14 cellular contexts compared by ENCODE assay signal in the genomic region with DNA sequence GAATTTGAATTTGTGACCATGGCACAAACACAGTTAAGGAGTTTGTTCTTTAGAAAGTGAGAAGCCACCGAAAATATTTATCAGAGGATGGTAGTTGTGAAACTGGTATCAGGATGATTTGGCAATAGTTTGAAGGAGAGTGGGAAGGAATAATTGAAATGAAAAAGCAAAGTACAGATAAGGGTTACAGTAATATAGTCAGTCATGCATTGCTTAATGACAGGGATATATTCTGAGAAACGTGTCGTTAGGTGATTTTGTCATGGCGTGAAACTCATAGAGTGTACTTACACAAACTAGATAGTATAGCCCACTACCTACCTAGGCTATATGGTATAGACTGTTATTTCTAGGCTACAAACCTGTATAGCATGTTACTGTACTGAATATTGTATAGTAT.
DNase-seq lines count a peak whose midpoint lies in the region; ATAC-seq and TF ChIP-seq lines count a peak whose summit lies in the region.
"Had no signal": no experiment of that assay in that cellular context is flagged by ENCODE, and none has a peak within 500 bp of the region (broad histone marks: within the 10 kb centered on the region; RNA-seq: fewer than 3 reads in every experiment).

No MANE protein-coding gene starts in this region.

- H3K14ac ChIP-seq in IMR-90 (replicated peaks; ENCODE audit: low read depth, low read length): no peak overlapping the region

- no peaks in the 10 kb centered on the region for H3K9me3 Mint-ChIP-seq in activated CD8-positive, alpha-beta memory T cell treated with anti-CD3 and anti-CD28 coated beads, Interleukin-2, amount 10 ng/mL, durations not matched to agents 7 days and 5 days (ENCODE audit: low read depth)
- no peaks in the 10 kb centered on the region for H3K9me3 Mint-ChIP-seq in activated naive CD8-positive, alpha-beta T cell treated with anti-CD3 and anti-CD28 coated beads, Interleukin-2, amount 50 U/mL, for 24 hours

- no peak overlapping the region for H4K91ac ChIP-seq in IMR-90 (ENCODE audit: insufficient read depth, low read depth, low read length)

- H2BK120ac ChIP-seq in IMR-90 (ENCODE audit: low read depth, low read length): no peak overlapping the region

- CTCF ChIA-PET in activated CD8-positive, alpha-beta memory T cell treated with anti-CD3 and anti-CD28 coated beads, Interleukin-2, amount 10 ng/mL, durations not matched to agents 7 days and 5 days (lab: Charles Lee): no interaction called here
- CTCF ChIA-PET in IMR-90 (lab: Yijun Ruan, JAX): no interaction called here

- no peak overlapping the region for H3K18ac ChIP-seq in IMR-90 (ENCODE audit: low read depth, low read length)

- peaks cover 0 to 19% of the 10 kb centered on the region in 2 experiments; a peak in 3 of 4 replicates for H3K79me1 ChIP-seq in IMR-90 (ENCODE audit: low read depth in 1 of 2, low read length in 2 of 2)

- no peak for DNase-seq in activated CD8-positive, alpha-beta memory T cell treated with anti-CD3 and anti-CD28 coated beads, Interleukin-2, amount 10 ng/mL, durations not matched to agents 7 days and 5 days
- no peak for DNase-seq in activated CD8-positive, alpha-beta memory T cell treated with anti-CD3 and anti-CD28 coated beads for 24 hours
- no peak for DNase-seq in IMR-90
- no peak for DNase-seq in activated naive CD8-positive, alpha-beta T cell treated with anti-CD3 and anti-CD28 coated beads, Interleukin-2, amount 50 U/mL, for 24 hours
- DNase-seq in SIG-M5 treated with dmso at 0.1 percent for 504 hours (lab: John Stamatoyannopoulos, UW; ENCODE audit: unreplicated experiment): no peak
- no peak for DNase-seq in BE2C
- DNase-seq: DND-41, GF-D8, GOT3, KG1, NCI-H1105, NCI-H187 had no signal

- no peaks in the 10 kb centered on the region for H3K27me3 Mint-ChIP-seq in activated CD8-positive, alpha-beta memory T cell treated with anti-CD3 and anti-CD28 coated beads, Interleukin-2, amount 10 ng/mL, durations not matched to agents 7 days and 5 days
- H3K27me3 Mint-ChIP-seq in activated naive CD8-positive, alpha-beta T cell treated with anti-CD3 and anti-CD28 coated beads, Interleukin-2, amount 50 U/mL, for 24 hours: no peaks in the 10 kb centered on the region

- no peak overlapping the region for H2AK9ac ChIP-seq in IMR-90 (replicated peaks; ENCODE audit: low read depth, low read length, poor library complexity)

- peaks cover 3% of the 10 kb centered on the region; the same call in 1 of the 2 replicates for H3K9me1 ChIP-seq in IMR-90 (ENCODE audit: insufficient read depth, low read length)

- no peak for TF ChIP-seq CTCF in IMR-90 (conservative IDR thresholded peaks at IDR 0.05; ENCODE audit: low read depth, low read length)
- TF ChIP-seq CTCF in neutrophil (IDR thresholded peaks at IDR 0.05): no peak
- no peak for TF ChIP-seq CTCF in BE2C (IDR thresholded peaks at IDR 0.05; ENCODE audit: low read depth, low read length)

- no peak overlapping the region for H3K4ac ChIP-seq in IMR-90 (ENCODE audit: low read depth, low read length)

- H3K9me3 ChIP-seq in IMR-90 (ENCODE audit: control insufficient read depth, insufficient read depth, low read length) (no peaks in the 10 kb centered on the region), neutrophil (no peaks in the 10 kb centered on the region), BE2C (no peaks in the 10 kb centered on the region)

- H2AK5ac ChIP-seq in IMR-90 (ENCODE audit: low read depth, low read length): no peak overlapping the region

- H4K8ac ChIP-seq in IMR-90 (ENCODE audit: low read depth in 2 of 2, low read length in 2 of 2): no peak overlapping the region

- in situ Hi-C loops in IMR-90 (cut with MboI; ENCODE audit: low sequenced_read_pairs): no loop called here

- 80% methylated on average over 1 of the region's 4 CpGs; no CpG with 5 or more reads in 1 of the 2 experiments for WGBS in IMR-90 (ENCODE audit: extremely low coverage in 2 of 2, insufficient read length in 1 of 2), 2 experiments

- no TSS peak for BruUV-seq in IMR-90 (replicated peaks; lab: Mats Ljungman, UMichigan)

- TF ChIP-seq POLR2A in IMR-90 (IDR thresholded peaks at IDR 0.05; ENCODE audit: low read depth, low read length): no peak

- no peak overlapping the region for H3K23ac ChIP-seq in IMR-90 (ENCODE audit: low read depth, low read length)

- H2BK20ac ChIP-seq in IMR-90 (ENCODE audit: low read depth, low read length): no peak overlapping the region

- no peak overlapping the region for H2BK5ac ChIP-seq in IMR-90 (ENCODE audit: low read depth, low read length, poor library complexity, severe bottlenecking)

- no peaks in the 10 kb centered on the region; the same call in none of the 2 replicates for H4K20me1 ChIP-seq in IMR-90 (ENCODE audit: insufficient read depth, low read length)

- intact Hi-C loops in IMR-90 (cut with micrococcal nuclease): no loop called here

- no peaks in the 10 kb centered on the region for H3K27me3 ChIP-seq in IMR-90 (ENCODE audit: control insufficient read depth, insufficient read depth, low read length)
- no peaks in the 10 kb centered on the region for H3K27me3 ChIP-seq in neutrophil
- no peaks in the 10 kb centered on the region for H3K27me3 ChIP-seq in BE2C

- peaks cover 66% of the 10 kb centered on the region for H3K36me3 Mint-ChIP-seq in activated CD8-positive, alpha-beta memory T cell treated with anti-CD3 and anti-CD28 coated beads, Interleukin-2, amount 10 ng/mL, durations not matched to agents 7 days and 5 days
- peaks cover 70% of the 10 kb centered on the region for H3K36me3 Mint-ChIP-seq in activated naive CD8-positive, alpha-beta T cell treated with anti-CD3 and anti-CD28 coated beads, Interleukin-2, amount 50 U/mL, for 24 hours (ENCODE audit: low read depth)

- peak overlapping the region; percentile 35 for H3K27ac Mint-ChIP-seq in activated CD8-positive, alpha-beta memory T cell treated with anti-CD3 and anti-CD28 coated beads, Interleukin-2, amount 10 ng/mL, durations not matched to agents 7 days and 5 days
- peak overlapping the region; percentile 40 for H3K27ac Mint-ChIP-seq in activated naive CD8-positive, alpha-beta T cell treated with anti-CD3 and anti-CD28 coated beads, Interleukin-2, amount 50 U/mL, for 24 hours

- H3K4me3 Mint-ChIP-seq in activated CD8-positive, alpha-beta memory T cell treated with anti-CD3 and anti-CD28 coated beads, Interleukin-2, amount 10 ng/mL, durations not matched to agents 7 days and 5 days: no peak overlapping the region
- no peak overlapping the region for H3K4me3 Mint-ChIP-seq in activated naive CD8-positive, alpha-beta T cell treated with anti-CD3 and anti-CD28 coated beads, Interleukin-2, amount 50 U/mL, for 24 hours

- H3K4me1 ChIP-seq in IMR-90 (ENCODE audit: control insufficient read depth, insufficient read depth, low read length): peaks cover 5% of the 10 kb centered on the region
- H3K4me1 ChIP-seq in neutrophil (ENCODE audit: control insufficient read depth in 1 of 2, insufficient read depth in 1 of 2, low read depth in 1 of 2, low read length in 1 of 2): peaks cover 8 to 19% of the 10 kb centered on the region in 2 experiments
- no peaks in the 10 kb centered on the region for H3K4me1 ChIP-seq in BE2C

- peaks cover 22% of the 10 kb centered on the region for H3K36me3 ChIP-seq in IMR-90 (ENCODE audit: control insufficient read depth, insufficient read depth, low read length)
- H3K36me3 ChIP-seq in neutrophil: peaks cover 89% of the 10 kb centered on the region
- peaks cover 43% of the 10 kb centered on the region for H3K36me3 ChIP-seq in BE2C

- no peak for TF ChIP-seq RAD21 in IMR-90 (IDR thresholded peaks at IDR 0.05; ENCODE audit: low read length)

- no peak overlapping the region for H3K56ac ChIP-seq in IMR-90 (ENCODE audit: extremely low read depth, insufficient read depth, low read length)

- no peak overlapping the region for H2BK15ac ChIP-seq in IMR-90 (ENCODE audit: low read depth, low read length)

- no peak overlapping the region for H4K5ac ChIP-seq in IMR-90 (ENCODE audit: low read depth, low read length)

- H2AFZ ChIP-seq in IMR-90 (replicated peaks; ENCODE audit: low read length, poor library complexity): no peak overlapping the region

- H3K9ac ChIP-seq in IMR-90 (ENCODE audit: low read depth, low read length): no peak overlapping the region

- no peak overlapping the region for H3K4me2 ChIP-seq in IMR-90 (ENCODE audit: low read depth, low read length)

- H3K27ac ChIP-seq in IMR-90 (ENCODE audit: insufficient read depth, low read length): no peak overlapping the region
- peak overlapping the region; percentile 21 for H3K27ac ChIP-seq in neutrophil

- POLR2A ChIA-PET in IMR-90 (lab: Charles Lee; ENCODE audit: unreplicated experiment): no interaction called here

- H3K4me1 Mint-ChIP-seq in activated CD8-positive, alpha-beta memory T cell treated with anti-CD3 and anti-CD28 coated beads, Interleukin-2, amount 10 ng/mL, durations not matched to agents 7 days and 5 days: peaks cover 16% of the 10 kb centered on the region
- H3K4me1 Mint-ChIP-seq in activated naive CD8-positive, alpha-beta T cell treated with anti-CD3 and anti-CD28 coated beads, Interleukin-2, amount 50 U/mL, for 24 hours: peaks cover 55% of the 10 kb centered on the region

- H3K4me3 ChIP-seq in IMR-90 (ENCODE audit: insufficient read depth, low read depth, low read length) (no peak overlapping the region), neutrophil (ENCODE audit: low read depth in 1 of 2, low read length in 1 of 2) (no peak overlapping the region), BE2C (ENCODE audit: low read depth, low read length) (no peak overlapping the region)

- ATAC-seq in activated CD8-positive, alpha-beta memory T cell treated with anti-CD3 and anti-CD28 coated beads, Interleukin-2, amount 10 ng/mL, durations not matched to agents 7 days and 5 days: no peak
- ATAC-seq in IMR-90 (ENCODE audit: low read depth): no peak
- peak; percentile 50 for ATAC-seq in activated naive CD8-positive, alpha-beta T cell treated with anti-CD3 and anti-CD28 coated beads, Interleukin-2, amount 50 U/mL, for 24 hours
- ATAC-seq in GM18873 (IDR thresholded peaks at IDR 0.05; ENCODE audit: low FRiP score, unreplicated experiment): no peak

- dilution Hi-C loops in IMR-90 (cut with HindIII; ENCODE audit: low sequenced_read_pairs, unreplicated experiment): no loop called here

TF ChIP-seq in IMR-90, 13 proteins besides CTCF, POLR2A, EP300 and RAD21:
- 0 out of 2 replicates have a peak, but pooled peaks have one; percentile 24 for TF ChIP-seq CEBPB (IDR thresholded peaks at IDR 0.05; ENCODE audit: low read depth, low read length)
- TF ChIP-seq SMC3 (IDR thresholded peaks at IDR 0.05; ENCODE audit: low read depth, low read length): no peak
- no peak for TF ChIP-seq BHLHE40 (IDR thresholded peaks at IDR 0.05; ENCODE audit: low read depth, low read length)
